Comparison of ENCODE assay signal across 11 cellular contexts in genomic region chr16:17358846-17359245, GRCh38.
DNase-seq lines count a peak whose midpoint lies in the region; ATAC-seq, FAIRE-seq and TF ChIP-seq lines count a peak whose summit lies in the region.
"Had no signal": no experiment of that assay in that cellular context is flagged by ENCODE, and none has a peak within 500 bp of the region (broad histone marks: within the 10 kb centered on the region; RNA-seq: fewer than 3 reads in every experiment).

No MANE protein-coding gene starts in this region.

- H3K4me2 ChIP-seq in GM23248 (ENCODE audit: unreplicated experiment) = peak overlapping the region; percentile 63

- H3K9me3 ChIP-seq in GM23248 (ENCODE audit: low read depth) = no peaks in the 10 kb centered on the region
- no peaks in the 10 kb centered on the region for H3K9me3 ChIP-seq in A673 (ENCODE audit: low read depth, low read length, poor library complexity, severe bottlenecking)
- no peaks in the 10 kb centered on the region for H3K9me3 ChIP-seq in stomach
- H3K9me3 ChIP-seq: right lobe of liver had no signal

- H3K4me3 ChIP-seq in GM23248 = no peak overlapping the region
- no peak overlapping the region for H3K4me3 ChIP-seq in A673 (ENCODE audit: low read depth, low read length, poor library complexity, severe bottlenecking)
- no peak overlapping the region for H3K4me3 ChIP-seq in stomach
- H3K4me3 ChIP-seq: right lobe of liver had no signal

- peaks cover 44% of the 10 kb centered on the region for H3F3A ChIP-seq in GM23248 (ENCODE audit: insufficient read depth)

- H3K9me3 Mint-ChIP-seq in CD14-positive monocyte (peaks cover 0 to 2% (median 0%) of the 10 kb centered on the region in 7 donors), mesothelial cell of epicardium (no peaks in the 10 kb centered on the region)
- no peaks in the 10 kb centered on the region for H3K9me3 Mint-ChIP-seq in central memory CD8-positive, alpha-beta T cell
- H3K9me3 Mint-ChIP-seq in natural killer cell treated with Interleukin-12 subunit alpha and Interleukin-12 subunit beta and Interleukin-15 and Interleukin-18, amount 100 ng/mL, for 72 hours = peaks cover 4% of the 10 kb centered on the region

- no peaks in the 10 kb centered on the region for H3K36me3 ChIP-seq in GM23248 (ENCODE audit: low read depth)
- H3K36me3 ChIP-seq in A673 (ENCODE audit: insufficient read depth, low read length, poor library complexity, severe bottlenecking) = no peaks in the 10 kb centered on the region
- no peaks in the 10 kb centered on the region for H3K36me3 ChIP-seq in stomach
- H3K36me3 ChIP-seq: right lobe of liver had no signal

- H3K4me3 Mint-ChIP-seq in CD14-positive monocyte = no peak overlapping the region
- peak overlapping the region; percentile 25 for H3K4me3 Mint-ChIP-seq in central memory CD8-positive, alpha-beta T cell
- H3K4me3 Mint-ChIP-seq in natural killer cell treated with Interleukin-12 subunit alpha and Interleukin-12 subunit beta and Interleukin-15 and Interleukin-18, amount 100 ng/mL, for 72 hours = peak overlapping the region; percentile 47
- no peak overlapping the region for H3K4me3 Mint-ChIP-seq in mesothelial cell of epicardium

- peak overlapping the region; percentile 50; the same call in 1 of the 2 replicates for H3K27ac ChIP-seq in GM23248
- H3K27ac ChIP-seq in A673 (ENCODE audit: low read depth, low read length, poor library complexity, severe bottlenecking) = no peak overlapping the region
- peak overlapping the region in 1 of 5 donors; percentile 20 for H3K27ac ChIP-seq in stomach
- H3K27ac ChIP-seq: right lobe of liver had no signal

- FAIRE-seq in H54 (lab: Jason Lieb, UNC) = no peak
- FAIRE-seq: frontal cortex had no signal

- H3K4me1 ChIP-seq in GM23248 (ENCODE audit: insufficient read depth) = peaks cover 44% of the 10 kb centered on the region
- H3K4me1 ChIP-seq in A673 (ENCODE audit: insufficient read depth, low read length, poor library complexity, severe bottlenecking) = no peaks in the 10 kb centered on the region
- peaks cover 4 to 59% (median 33%) of the 10 kb centered on the region in 4 donors for H3K4me1 ChIP-seq in stomach
- H3K4me1 ChIP-seq: right lobe of liver had no signal

- peaks cover 11% of the 10 kb centered on the region for H4K20me1 ChIP-seq in GM23248 (ENCODE audit: insufficient read depth)

- peaks cover 89% of the 10 kb centered on the region for H3K79me2 ChIP-seq in GM23248 (ENCODE audit: insufficient read depth)

- no peak for TF ChIP-seq EP300 in stomach (IDR thresholded peaks at IDR 0.05)

- in situ Hi-C loops in GM23248 (cut with MboI) = no loop called here

- POLR2A ChIA-PET in A673 (lab: Charles Lee; ENCODE audit: low non-redundant PET) = no interaction called here

- H3K27me3 Mint-ChIP-seq in CD14-positive monocyte (ENCODE audit: low read depth in 3 of 3) = peaks cover 0 to 2% (median 0%) of the 10 kb centered on the region in 3 donors
- no peaks in the 10 kb centered on the region for H3K27me3 Mint-ChIP-seq in central memory CD8-positive, alpha-beta T cell
- no peaks in the 10 kb centered on the region for H3K27me3 Mint-ChIP-seq in natural killer cell treated with Interleukin-12 subunit alpha and Interleukin-12 subunit beta and Interleukin-15 and Interleukin-18, amount 100 ng/mL, for 72 hours
- H3K27me3 Mint-ChIP-seq in mesothelial cell of epicardium (ENCODE audit: low read depth) = peaks cover 3% of the 10 kb centered on the region

- CTCF ChIA-PET in A673 (lab: Charles Lee) = no interaction called here

- no peak for TF ChIP-seq CTCF in CD14-positive monocyte (IDR thresholded peaks at IDR 0.05)
- TF ChIP-seq CTCF in mesothelial cell of epicardium (IDR thresholded peaks at IDR 0.05; ENCODE audit: unreplicated experiment) = no peak
- no peak for TF ChIP-seq CTCF in A673 (conservative IDR thresholded peaks at IDR 0.05; ENCODE audit: low read depth, low read length)
- no peak for TF ChIP-seq CTCF in stomach (IDR thresholded peaks at IDR 0.05)

- TF ChIP-seq POLR2A in H54 (IDR thresholded peaks at IDR 0.05; ENCODE audit: low read depth, low read length) (no peak), stomach (IDR thresholded peaks at IDR 0.05) (no peak)

- no peak for ATAC-seq in central memory CD8-positive, alpha-beta T cell (replicated peaks; ENCODE audit: extremely low read depth, poor library complexity, severe bottlenecking)
- ATAC-seq in natural killer cell treated with Interleukin-12 subunit alpha and Interleukin-12 subunit beta and Interleukin-15 and Interleukin-18, amount 100 ng/mL, for 72 hours = no peak
- ATAC-seq: right lobe of liver had no signal

- H3K27me3 ChIP-seq in GM23248 (replicated peaks; ENCODE audit: insufficient read depth) (no peaks in the 10 kb centered on the region), A673 (replicated peaks; ENCODE audit: insufficient read depth, low read depth, low read length, poor library complexity) (no peaks in the 10 kb centered on the region), stomach (no peaks in the 10 kb centered on the region)
- H3K27me3 ChIP-seq: right lobe of liver had no signal

- H3K36me3 Mint-ChIP-seq in CD14-positive monocyte (peaks cover 26 to 42% of the 10 kb centered on the region in 2 donors), mesothelial cell of epicardium (no peaks in the 10 kb centered on the region)
- H3K36me3 Mint-ChIP-seq in central memory CD8-positive, alpha-beta T cell (ENCODE audit: insufficient read depth) = peaks cover 1% of the 10 kb centered on the region
- H3K36me3 Mint-ChIP-seq in natural killer cell treated with Interleukin-12 subunit alpha and Interleukin-12 subunit beta and Interleukin-15 and Interleukin-18, amount 100 ng/mL, for 72 hours = no peaks in the 10 kb centered on the region

- no TSS peak for BruUV-seq in A673 (replicated peaks; lab: Mats Ljungman, UMichigan)

- no peak overlapping the region for H2AFZ ChIP-seq in GM23248

- peak overlapping the region; percentile 75 to 98 (median 90) for H3K27ac Mint-ChIP-seq in CD14-positive monocyte
- peak overlapping the region; percentile 81 for H3K27ac Mint-ChIP-seq in central memory CD8-positive, alpha-beta T cell (ENCODE audit: low read depth)
- peak overlapping the region; percentile 65 to 77 for H3K27ac Mint-ChIP-seq in natural killer cell treated with Interleukin-12 subunit alpha and Interleukin-12 subunit beta and Interleukin-15 and Interleukin-18, amount 100 ng/mL, for 72 hours
- H3K27ac Mint-ChIP-seq in mesothelial cell of epicardium = no peak overlapping the region

- intact Hi-C loops in CD14-positive monocyte (cut with micrococcal nuclease) = loop anchor here in 1 of 2 donors (5.0 kb wide), 1 partner anchor 37 kb away; no protein-coding TSS in a partner anchor
- intact Hi-C loops in A673 (cut with micrococcal nuclease; ENCODE audit: unreplicated experiment) = no loop called here
- intact Hi-C loops in stomach (cut with DNase I; ENCODE audit: low total_unique reads) = no loop called here

- no peak overlapping the region for H3K9ac ChIP-seq in GM23248

- H3K9me2 ChIP-seq in GM23248 (ENCODE audit: insufficient read depth) = no peaks in the 10 kb centered on the region

- 59 to 62% methylated on average over 3 of the region's 3 CpGs for WGBS in GM23248 (ENCODE audit: low coverage in 1 of 2, low lambda C conversion rate in 2 of 2, missing lambda C conversion rate in 2 of 2), 2 experiments
- WGBS in stomach, 5 donors = 66 to 84% (median 79%) methylated on average over 3 of the region's 3 CpGs

- DNase-seq in CD14-positive monocyte (ENCODE audit: low spot score) (no peak), GM23248 (peak; percentile 25), mesothelial cell of epicardium (ENCODE audit: low spot score in 2 of 2, unreplicated experiment in 2 of 2) (no peak), A673 (ENCODE audit: low spot score) (no peak), H54 (ENCODE audit: insufficient read length, low spot score) (no peak), stomach (no peak)
- DNase-seq in central memory CD8-positive, alpha-beta T cell (ENCODE audit: low spot score in 2 of 2) = no peak
- DNase-seq in natural killer cell treated with Interleukin-12 subunit alpha and Interleukin-12 subunit beta and Interleukin-15 and Interleukin-18, amount 100 ng/mL, for 72 hours (ENCODE audit: low spot score) = no peak
- DNase-seq: MM.1S, right lobe of liver had no signal

- H3K4me1 Mint-ChIP-seq in CD14-positive monocyte (peaks cover 62% of the 10 kb centered on the region), mesothelial cell of epicardium (peaks cover 16% of the 10 kb centered on the region)
- H3K4me1 Mint-ChIP-seq in central memory CD8-positive, alpha-beta T cell = peaks cover 63% of the 10 kb centered on the region
- H3K4me1 Mint-ChIP-seq in natural killer cell treated with Interleukin-12 subunit alpha and Interleukin-12 subunit beta and Interleukin-15 and Interleukin-18, amount 100 ng/mL, for 72 hours (ENCODE audit: low read depth in 2 of 2) = peaks cover 61 to 62% of the 10 kb centered on the region in 2 donors

Comparison
In these comparisons a context has a peak if more than half of its experiments do, and no peak if none do; other contexts are left out.
1. H3K4me3 Mint-ChIP-seq: peak in central memory CD8-positive, alpha-beta T cell (single experiment) and natural killer cell treated with Interleukin-12 subunit alpha and Interleukin-12 subunit beta and Interleukin-15 and Interleukin-18, amount 100 ng/mL, for 72 hours (single experiment); none in CD14-positive monocyte (0 of 2) and mesothelial cell of epicardium (single experiment).